In the genomic region with DNA sequence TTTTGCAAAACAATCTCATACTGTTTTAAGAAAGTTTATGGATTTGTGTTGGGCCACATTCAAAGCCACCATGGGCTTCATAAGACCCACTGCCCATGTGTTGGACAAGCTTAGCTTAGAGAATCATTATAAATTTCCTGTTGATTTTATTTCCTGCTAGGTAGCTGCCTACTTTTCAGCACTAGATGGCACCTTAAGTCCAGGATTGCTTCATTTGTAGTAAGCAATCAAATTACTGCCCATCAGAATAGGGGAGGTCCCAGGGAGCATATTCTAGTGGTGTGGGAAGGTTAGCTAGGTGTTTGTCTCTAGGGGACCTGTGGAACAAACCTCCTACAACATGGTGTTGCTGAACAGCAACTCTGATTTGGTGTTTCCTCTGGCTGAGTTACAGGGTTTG, we compare ENCODE assay signal across 9 cellular contexts. TPM values are rescaled to one million over a fixed set of nuclear protein-coding genes. Genes with fewer than 3 reads are reported as not detected.
DNase-seq lines count a peak whose midpoint lies in the region; ATAC-seq and TF ChIP-seq lines count a peak whose summit lies in the region.
"Had no signal": no experiment of that assay in that cellular context is flagged by ENCODE, and none has a peak within 500 bp of the region (broad histone marks: within the 10 kb centered on the region; RNA-seq: fewer than 3 reads in every experiment).

No MANE protein-coding gene starts in this region.

- TF ChIP-seq CTCF in AG09309 (IDR thresholded peaks at IDR 0.05; ENCODE audit: control insufficient read depth, insufficient read depth, low read depth, low read length, missing control alignments) = peak; percentile 12

- ATAC-seq in activated CD4-positive, CD25-positive, alpha-beta regulatory T cell treated with anti-CD3 and anti-CD28 coated beads, Interleukin-2, amount 50 U/mL, for 24 hours = no peak
- ATAC-seq in left ventricle myocardium superior = no peak

- intact Hi-C loops in left ventricle myocardium superior (cut with micrococcal nuclease) = no loop called here

- no peak overlapping the region for H3K4me3 ChIP-seq in AG09309 (ENCODE audit: control insufficient read depth, low read depth, low read length)

- no peak for DNase-seq in AG09309 (ENCODE audit: low read depth)
- DNase-seq in HuH-7 (ENCODE audit: low spot score) = peak; percentile 37
- DNase-seq in OCI-M1 (lab: John Stamatoyannopoulos, UW) = peak; percentile 37
- peak; percentile 21 for DNase-seq in hepatic stellate cell (ENCODE audit: low spot score)
- no peak for DNase-seq in GOT3 (lab: John Stamatoyannopoulos, UW)
- no peak for DNase-seq in hippocampal formation (lab: John Stamatoyannopoulos, UW)
- no peak for DNase-seq in left ventricle myocardium superior

RNA-seq across cellular contexts. Expression of a gene that starts 11.0 kb away (rescaled TPM):
- not detected for total RNA-seq in left ventricle myocardium superior
- total RNA-seq: pulmonary artery endothelial cell had no signal

RNA-seq across cellular contexts. Expression of a gene that starts 34.4 kb away (rescaled TPM):
- not detected for total RNA-seq in left ventricle myocardium superior
- total RNA-seq: pulmonary artery endothelial cell had no signal

Comparison
In these comparisons a context has a peak if more than half of its experiments do, and no peak if none do; other contexts are left out.
1. DNase-seq: peak in HuH-7 (single experiment), OCI-M1 (single experiment) and hepatic stellate cell (single experiment); none in AG09309 (single experiment), GOT3 (single experiment), hippocampal formation (0 of 2) and left ventricle myocardium superior (single experiment).